In the genomic region with DNA sequence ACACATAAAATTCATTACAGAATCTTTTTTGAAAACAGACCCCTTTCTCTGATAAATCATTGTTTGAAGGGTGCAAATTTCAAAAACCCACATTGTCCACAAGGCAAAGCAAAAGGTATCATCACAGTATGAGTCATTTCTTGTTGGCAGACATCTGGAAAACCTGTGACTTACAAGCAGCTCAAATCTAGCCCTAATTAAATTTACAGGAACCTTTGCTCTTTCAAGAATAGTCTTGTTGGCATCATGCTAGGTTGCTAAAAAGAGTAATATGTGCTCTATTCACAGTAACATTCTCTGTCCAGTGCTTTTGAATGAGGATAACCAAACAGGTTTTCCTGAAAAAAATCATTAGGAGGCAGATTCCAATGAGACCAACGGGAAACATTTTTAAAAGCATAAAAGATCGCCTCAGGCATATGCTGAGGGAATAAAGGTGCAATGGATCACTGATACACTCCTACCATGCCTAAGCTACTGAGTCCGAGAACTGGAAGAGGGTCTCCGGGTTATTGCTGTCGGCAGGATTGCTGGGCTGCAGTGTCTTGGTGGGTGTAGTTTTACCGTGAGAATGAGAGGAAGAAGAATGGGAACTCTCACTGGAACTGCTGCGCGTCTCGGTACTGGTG, we compare ENCODE assay signal across 12 cellular contexts. TPM values are rescaled to one million over a fixed set of nuclear protein-coding genes. Genes with fewer than 3 reads are reported as not detected.
DNase-seq lines count a peak whose midpoint lies in the region; ATAC-seq, FAIRE-seq and TF ChIP-seq lines count a peak whose summit lies in the region.
"Had no signal": no experiment of that assay in that cellular context is flagged by ENCODE, and none has a peak within 500 bp of the region (broad histone marks: within the 10 kb centered on the region; RNA-seq: fewer than 3 reads in every experiment).

No MANE protein-coding gene starts in this region.

- FAIRE-seq in HTR-8/SVneo (lab: Jason Lieb, UNC) (no peak), kidney (lab: Jason Lieb, UNC) (peak; percentile 15)

- H3K4me3 ChIP-seq in astrocyte of the cerebellum (ENCODE audit: low read depth, low read length) (no peak overlapping the region), kidney (ENCODE audit: low read length in 2 of 2) (no peak overlapping the region)

- no peak overlapping the region for H3K9ac ChIP-seq in kidney (ENCODE audit: low read length in 2 of 2)

- no peaks in the 10 kb centered on the region for H3K9me3 ChIP-seq in kidney (ENCODE audit: control insufficient read depth in 1 of 2, low read length in 2 of 2)

- TF ChIP-seq CTCF in astrocyte of the cerebellum (IDR thresholded peaks at IDR 0.05; ENCODE audit: low read depth, low read length, missing control alignments), result no peak
- TF ChIP-seq CTCF in kidney (IDR thresholded peaks at IDR 0.05; ENCODE audit: borderline replicate concordance, extremely low read depth, insufficient read depth), result no peak

- ATAC-seq in activated CD4-positive, CD25-positive, alpha-beta regulatory T cell treated with anti-CD3 and anti-CD28 coated beads, Interleukin-2, amount 50 U/mL, for 24 hours, result no peak
- ATAC-seq in HG02759 (IDR thresholded peaks at IDR 0.05; ENCODE audit: unreplicated experiment), result no peak

- in situ Hi-C loops in Caki2 (cut with HindIII; ENCODE audit: low pct_unique_long_range_greater_than_20kb, low sequenced_read_pairs) (no loop called here), astrocyte of the cerebellum (cut with HindIII; ENCODE audit: low sequenced_read_pairs) (no loop called here)

- peaks cover 0 to 4% of the 10 kb centered on the region in 2 donors for H3K36me3 ChIP-seq in kidney (ENCODE audit: control insufficient read depth in 1 of 2, insufficient read depth in 2 of 2, low read length in 2 of 2)

- intact Hi-C loops in kidney (cut with DNase I), result no loop called here

- no peaks in the 10 kb centered on the region for H3K4me1 ChIP-seq in kidney (ENCODE audit: control insufficient read depth in 1 of 2, insufficient read depth in 1 of 2, low read depth in 1 of 2, low read length in 2 of 2)

- peak overlapping the region in 1 of 2 donors; percentile 33 for H3K27ac ChIP-seq in kidney (ENCODE audit: low read depth in 2 of 2, low read length in 2 of 2)

- DNase-seq in Caki2 (ENCODE audit: low read depth), result peak; percentile 14
- DNase-seq in HTR-8/SVneo (ENCODE audit: insufficient read length, low spot score), result peak; percentile 24
- peak; percentile 26 for DNase-seq in astrocyte of the cerebellum (ENCODE audit: low read depth)
- DNase-seq in kidney, result no peak
- no peak for DNase-seq in NCI-H2029 treated with DMSO at 0.1 percent for 48 hours (lab: John Stamatoyannopoulos, UW)
- no peak for DNase-seq in putamen (ENCODE audit: low spot score)
- DNase-seq: aorta; CD4-positive, CD25-positive, alpha-beta regulatory T cell; midbrain; NCI-H510A had no signal

RNA-seq across cellular contexts. Expression of gene TTC7B, which starts 55.5 kb away (rescaled TPM):
- total RNA-seq in Caki2 (2014; rRNA removed; shearing (Covaris generic); ENCODE audit: low replicate concordance), result 14.6 and 16.2 TPM in 2 replicates
- 48.3 TPM for total RNA-seq in kidney
- polyA plus RNA-seq in kidney (ENCODE audit: insufficient read depth, low read depth, low replicate concordance), result 23.4 TPM

Comparison
In these comparisons a context has a peak if more than half of its experiments do, and no peak if none do; other contexts are left out.
1. DNase-seq: peak in Caki2 (single experiment), HTR-8/SVneo (single experiment) and astrocyte of the cerebellum (single experiment); none in kidney (single experiment), NCI-H2029 treated with DMSO at 0.1 percent for 48 hours (single experiment) and putamen (single experiment).